17 cellular contexts compared by ENCODE assay signal in the genomic region with DNA sequence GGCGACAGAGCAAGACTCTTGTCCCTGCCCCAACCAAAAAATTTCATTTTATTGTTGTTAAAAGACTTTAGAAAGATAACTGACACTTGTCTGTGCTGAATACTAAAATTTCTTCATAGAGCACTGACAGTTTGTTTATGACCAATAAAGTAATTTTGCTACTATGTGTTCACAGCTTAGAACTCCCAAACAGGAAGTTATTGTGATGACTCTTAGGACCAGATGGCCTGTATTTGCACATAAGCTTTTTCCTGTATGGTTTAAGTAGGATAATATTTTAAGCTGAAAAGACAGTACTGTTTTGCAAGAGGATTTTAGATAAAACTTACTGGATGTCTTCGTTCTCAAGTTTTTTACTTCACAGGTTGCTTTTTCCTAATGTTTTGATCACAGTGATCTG.
DNase-seq lines count a peak whose midpoint lies in the region; ATAC-seq and TF ChIP-seq lines count a peak whose summit lies in the region.
"Had no signal": no experiment of that assay in that cellular context is flagged by ENCODE, and none has a peak within 500 bp of the region (broad histone marks: within the 10 kb centered on the region; RNA-seq: fewer than 3 reads in every experiment).

No MANE protein-coding gene starts in this region.

- H3K27me3 ChIP-seq in gastrocnemius medialis (no peaks in the 10 kb centered on the region), left ventricle myocardium inferior (ENCODE audit: low read depth) (peaks cover 3% of the 10 kb centered on the region)
- H3K27me3 ChIP-seq: adrenal gland, MG63, tibial nerve had no signal

- no peak for TF ChIP-seq POLR2A in gastrocnemius medialis (IDR thresholded peaks at IDR 0.05)

- DNase-seq in AG10803 (ENCODE audit: low read depth) = peak; percentile 71
- DNase-seq in HS-5 (ENCODE audit: low read depth) = peak; percentile 31
- peak; percentile 43 for DNase-seq in RKO (ENCODE audit: low spot score)
- DNase-seq in fibroblast of villous mesenchyme (ENCODE audit: low read depth) = peak; percentile 95
- DNase-seq in gastrocnemius medialis = no peak
- no peak for DNase-seq in GM13977 (ENCODE audit: low spot score)
- no peak for DNase-seq in left ventricle myocardium inferior
- DNase-seq: activated CD4-positive, alpha-beta T cell treated with anti-CD3 and anti-CD28 coated beads, Interleukin-2, amount 10 ng/mL, durations not matched to agents 7 days and 5 days; activated T-cell treated with anti-CD3 and anti-CD28 coated beads, Interleukin-2, amount 50 U/mL, for 24 hours; adrenal gland; DMS153; MG63; posterior cingulate gyrus; stimulated activated CD4-positive, alpha-beta T cell treated with anti-CD3 and anti-CD28 coated beads, Interleukin-1b, Interleukin-23, amount 100 ng/mL, for 48 hours; T-helper 17 cell had no signal

- no peaks in the 10 kb centered on the region for H3K36me3 ChIP-seq in gastrocnemius medialis
- peaks cover 3% of the 10 kb centered on the region for H3K36me3 ChIP-seq in left ventricle myocardium inferior

- H3K27ac ChIP-seq in gastrocnemius medialis (no peak overlapping the region), left ventricle myocardium inferior (replicated peaks) (no peak overlapping the region)
- H3K27ac ChIP-seq: adrenal gland, tibial nerve had no signal

- in situ Hi-C loops in gastrocnemius medialis (cut with MboI; ENCODE audit: low sequenced_read_pairs in 4 of 4) (no loop called here), GM13977 (cut with MboI; ENCODE audit: low pct_unique_long_range_greater_than_20kb, low sequenced_read_pairs, unreplicated experiment) (no loop called here)

- H3K4me1 ChIP-seq in gastrocnemius medialis = peaks cover 9 to 13% of the 10 kb centered on the region in 2 donors
- H3K4me1 ChIP-seq in left ventricle myocardium inferior = peaks cover 29% of the 10 kb centered on the region

- TF ChIP-seq CTCF in AG10803 (conservative IDR thresholded peaks at IDR 0.05; ENCODE audit: low read length) (no peak), fibroblast of villous mesenchyme (IDR thresholded peaks at IDR 0.05; ENCODE audit: insufficient read depth, low read depth, low read length) (no peak), gastrocnemius medialis (IDR thresholded peaks at IDR 0.05 in 4 of 5, conservative IDR thresholded peaks at IDR 0.05 in 1 of 5) (no peak), GM13977 (IDR thresholded peaks at IDR 0.05; ENCODE audit: extremely low read depth, insufficient read depth, missing control alignments) (no peak), left ventricle myocardium inferior (IDR thresholded peaks at IDR 0.05; ENCODE audit: borderline replicate concordance) (no peak)

- no peaks in the 10 kb centered on the region for H3K9me3 ChIP-seq in gastrocnemius medialis
- H3K9me3 ChIP-seq in left ventricle myocardium inferior (replicated peaks) = no peaks in the 10 kb centered on the region
- H3K9me3 ChIP-seq: adrenal gland, MG63, tibial nerve had no signal

- intact Hi-C loops in gastrocnemius medialis (cut with DNase I; ENCODE audit: low total_unique reads) (no loop called here), left ventricle myocardium inferior (cut with micrococcal nuclease) (no loop called here)

- ATAC-seq in gastrocnemius medialis (no peak), GM19463 (IDR thresholded peaks at IDR 0.05; ENCODE audit: unreplicated experiment) (no peak)
- ATAC-seq: T-helper 17 cell had no signal

- H3K4me3 ChIP-seq in AG10803 (ENCODE audit: low read length) (no peak overlapping the region), fibroblast of villous mesenchyme (ENCODE audit: low read depth, low read length) (no peak overlapping the region), gastrocnemius medialis (no peak overlapping the region), left ventricle myocardium inferior (no peak overlapping the region)
- H3K4me3 ChIP-seq: adrenal gland, MG63, tibial nerve had no signal

Comparison
In these comparisons a context has a peak if more than half of its experiments do, and no peak if none do; other contexts are left out.
1. DNase-seq: peak in AG10803 (single experiment), HS-5 (single experiment), RKO (single experiment) and fibroblast of villous mesenchyme (single experiment); none in gastrocnemius medialis (0 of 2), GM13977 (single experiment) and left ventricle myocardium inferior (single experiment).